Comparison of ENCODE assay signal across 15 cellular contexts in genomic region chr5:61653802-61654580, GRCh38.
DNase-seq lines count a peak whose midpoint lies in the region; ATAC-seq and TF ChIP-seq lines count a peak whose summit lies in the region.
"Had no signal": no experiment of that assay in that cellular context is flagged by ENCODE, and none has a peak within 500 bp of the region (broad histone marks: within the 10 kb centered on the region; RNA-seq: fewer than 3 reads in every experiment).

No MANE protein-coding gene starts in this region.

- no peaks in the 10 kb centered on the region for H4K20me1 ChIP-seq in GM23338 (replicated peaks; ENCODE audit: insufficient read depth)
- H4K20me1 ChIP-seq: BLaER1 treated with 17β-estradiol and CSF1 and Interleukin-3, amounts not matched to agents 10 nM and 100 nM had no signal

- POLR2A ChIA-PET in A673 (lab: Charles Lee; ENCODE audit: low non-redundant PET): no interaction called here

- CTCF ChIA-PET in A673 (lab: Charles Lee): interaction anchor here (0.7 kb wide), 1 partner anchor 12 kb away, joined by 3 read pairs; no protein-coding TSS in a partner anchor

- no peak overlapping the region for H3K4me2 ChIP-seq in GM23338

- no peak overlapping the region for H3K27ac Mint-ChIP-seq in GM23338
- no peak overlapping the region for H3K27ac Mint-ChIP-seq in activated naive CD8-positive, alpha-beta T cell treated with anti-CD3 and anti-CD28 coated beads, Interleukin-2, amount 50 U/mL, for 24 hours

- TF ChIP-seq CTCF in A673 (conservative IDR thresholded peaks at IDR 0.05; ENCODE audit: low read depth, low read length) (peak; percentile 45), GM23338 (conservative IDR thresholded peaks at IDR 0.05; ENCODE audit: low read depth in 2 of 2) (0 out of 4 replicates have a peak, but pooled peaks of 1 of the 2 experiments have one; percentile 12), foreskin keratinocyte (conservative IDR thresholded peaks at IDR 0.05) (peak; percentile 23)

- no peaks in the 10 kb centered on the region for H3K79me2 ChIP-seq in GM23338 (replicated peaks; ENCODE audit: insufficient read depth)

- H3K4me3 Mint-ChIP-seq in GM23338: no peak overlapping the region
- no peak overlapping the region for H3K4me3 Mint-ChIP-seq in activated naive CD8-positive, alpha-beta T cell treated with anti-CD3 and anti-CD28 coated beads, Interleukin-2, amount 50 U/mL, for 24 hours
- H3K4me3 Mint-ChIP-seq: CD8-positive, alpha-beta memory T cell had no signal

- peaks cover 5% of the 10 kb centered on the region for H3K27me3 Mint-ChIP-seq in GM23338 (ENCODE audit: insufficient read depth, low read depth, poor library complexity)
- peaks cover 5% of the 10 kb centered on the region for H3K27me3 Mint-ChIP-seq in activated naive CD8-positive, alpha-beta T cell treated with anti-CD3 and anti-CD28 coated beads, Interleukin-2, amount 50 U/mL, for 24 hours

- peaks cover 41% of the 10 kb centered on the region for H3K4me1 ChIP-seq in A673 (ENCODE audit: insufficient read depth, low read length, poor library complexity, severe bottlenecking)
- H3K4me1 ChIP-seq in GM23338 (ENCODE audit: insufficient read depth): 0 out of 2 replicates have a peak, but pooled peaks cover 3% of the 10 kb centered on the region
- H3K4me1 ChIP-seq in foreskin keratinocyte: no peaks in the 10 kb centered on the region

- no TSS peak for BruUV-seq in A673 (replicated peaks; lab: Mats Ljungman, UMichigan)

- ATAC-seq in GM23338 (no peak), foreskin keratinocyte (peak; percentile 14)
- no peak for ATAC-seq in activated naive CD8-positive, alpha-beta T cell treated with anti-CD3 and anti-CD28 coated beads, Interleukin-2, amount 50 U/mL, for 24 hours

- intact Hi-C loops in A673 (cut with micrococcal nuclease; ENCODE audit: unreplicated experiment): loop anchor here (10.0 kb wide), 3 partner anchors 319 to 699 kb away; partner anchors contain the start of genes SMIM15 and ZSWIM6

- DNase-seq in A673 (ENCODE audit: low spot score) (peak; percentile 66), GM23338 (ENCODE audit: low spot score) (peak; percentile 20), NCI-H82 (lab: John Stamatoyannopoulos, UW) (peak; percentile 60), foreskin keratinocyte (peak in 1 of 2 donors; percentile 21), inferior parietal cortex (ENCODE audit: extremely low spot score) (no peak), KG1 (lab: John Stamatoyannopoulos, UW) (no peak)
- no peak for DNase-seq in activated naive CD8-positive, alpha-beta T cell treated with anti-CD3 and anti-CD28 coated beads, Interleukin-2, amount 50 U/mL, for 24 hours
- no peak for DNase-seq in activated CD4-positive, alpha-beta T cell treated with anti-CD3 and anti-CD28 coated beads, Interleukin-2, amount 50 U/mL, for 48 hours
- DNase-seq: CD8-positive, alpha-beta memory T cell; DMS153; NCI-H1436 treated with DMSO at 0.1 percent for 48 hours; NCI-H2029 treated with DMSO at 0.1 percent for 48 hours; NCI-H526 treated with DMSO at 0.1 percent for 48 hours; RPMI8226 had no signal

- peaks cover 18% of the 10 kb centered on the region for H3K4me1 Mint-ChIP-seq in GM23338
- H3K4me1 Mint-ChIP-seq in activated naive CD8-positive, alpha-beta T cell treated with anti-CD3 and anti-CD28 coated beads, Interleukin-2, amount 50 U/mL, for 24 hours: peaks cover 2% of the 10 kb centered on the region
- H3K4me1 Mint-ChIP-seq: CD8-positive, alpha-beta memory T cell had no signal

- H3K9me3 ChIP-seq in A673 (ENCODE audit: low read depth, low read length, poor library complexity, severe bottlenecking): no peaks in the 10 kb centered on the region

- no peaks in the 10 kb centered on the region for H3K36me3 Mint-ChIP-seq in GM23338 (ENCODE audit: low read depth)
- H3K36me3 Mint-ChIP-seq in activated naive CD8-positive, alpha-beta T cell treated with anti-CD3 and anti-CD28 coated beads, Interleukin-2, amount 50 U/mL, for 24 hours (ENCODE audit: low read depth): no peaks in the 10 kb centered on the region
- H3K36me3 Mint-ChIP-seq: CD8-positive, alpha-beta memory T cell had no signal

- no peak overlapping the region for H2AFZ ChIP-seq in GM23338

- H3F3A ChIP-seq in GM23338 (replicated peaks; ENCODE audit: low read depth): no peaks in the 10 kb centered on the region

- no peaks in the 10 kb centered on the region for H3K36me3 ChIP-seq in A673 (ENCODE audit: insufficient read depth, low read length, poor library complexity, severe bottlenecking)
- H3K36me3 ChIP-seq in GM23338 (ENCODE audit: insufficient read depth): no peaks in the 10 kb centered on the region
- H3K36me3 ChIP-seq: BLaER1 treated with 17β-estradiol and CSF1 and Interleukin-3, amounts not matched to agents 10 nM and 100 nM had no signal

- H3K9me2 ChIP-seq in GM23338 (ENCODE audit: insufficient read depth): no peaks in the 10 kb centered on the region

- H3K27me3 ChIP-seq in A673 (replicated peaks; ENCODE audit: insufficient read depth, low read depth, low read length, poor library complexity) (no peaks in the 10 kb centered on the region), GM23338 (ENCODE audit: insufficient read depth) (no peaks in the 10 kb centered on the region), foreskin keratinocyte (no peaks in the 10 kb centered on the region)
- H3K27me3 ChIP-seq: BLaER1 treated with 17β-estradiol and CSF1 and Interleukin-3, amounts not matched to agents 10 nM and 100 nM had no signal

- H3K9me3 Mint-ChIP-seq in GM23338: no peaks in the 10 kb centered on the region
- H3K9me3 Mint-ChIP-seq in activated naive CD8-positive, alpha-beta T cell treated with anti-CD3 and anti-CD28 coated beads, Interleukin-2, amount 50 U/mL, for 24 hours: no peaks in the 10 kb centered on the region
- H3K9me3 Mint-ChIP-seq: CD8-positive, alpha-beta memory T cell had no signal

- no peak overlapping the region for H3K4me3 ChIP-seq in A673 (ENCODE audit: low read depth, low read length, poor library complexity, severe bottlenecking)
- H3K4me3 ChIP-seq in GM23338: no peak overlapping the region
- H3K4me3 ChIP-seq: BLaER1 treated with 17β-estradiol and CSF1 and Interleukin-3, amounts not matched to agents 10 nM and 100 nM had no signal

- H3K27ac ChIP-seq in A673 (ENCODE audit: low read depth, low read length, poor library complexity, severe bottlenecking) (no peak overlapping the region), GM23338 (ENCODE audit: low read depth) (no peak overlapping the region), foreskin keratinocyte (no peak overlapping the region)
- H3K27ac ChIP-seq: BLaER1 treated with 17β-estradiol and CSF1 and Interleukin-3, amounts not matched to agents 10 nM and 100 nM had no signal

TF ChIP-seq in GM23338, 12 proteins besides CTCF, POLR2A, EP300 and RAD21:
- TF ChIP-seq, protein P1, sequence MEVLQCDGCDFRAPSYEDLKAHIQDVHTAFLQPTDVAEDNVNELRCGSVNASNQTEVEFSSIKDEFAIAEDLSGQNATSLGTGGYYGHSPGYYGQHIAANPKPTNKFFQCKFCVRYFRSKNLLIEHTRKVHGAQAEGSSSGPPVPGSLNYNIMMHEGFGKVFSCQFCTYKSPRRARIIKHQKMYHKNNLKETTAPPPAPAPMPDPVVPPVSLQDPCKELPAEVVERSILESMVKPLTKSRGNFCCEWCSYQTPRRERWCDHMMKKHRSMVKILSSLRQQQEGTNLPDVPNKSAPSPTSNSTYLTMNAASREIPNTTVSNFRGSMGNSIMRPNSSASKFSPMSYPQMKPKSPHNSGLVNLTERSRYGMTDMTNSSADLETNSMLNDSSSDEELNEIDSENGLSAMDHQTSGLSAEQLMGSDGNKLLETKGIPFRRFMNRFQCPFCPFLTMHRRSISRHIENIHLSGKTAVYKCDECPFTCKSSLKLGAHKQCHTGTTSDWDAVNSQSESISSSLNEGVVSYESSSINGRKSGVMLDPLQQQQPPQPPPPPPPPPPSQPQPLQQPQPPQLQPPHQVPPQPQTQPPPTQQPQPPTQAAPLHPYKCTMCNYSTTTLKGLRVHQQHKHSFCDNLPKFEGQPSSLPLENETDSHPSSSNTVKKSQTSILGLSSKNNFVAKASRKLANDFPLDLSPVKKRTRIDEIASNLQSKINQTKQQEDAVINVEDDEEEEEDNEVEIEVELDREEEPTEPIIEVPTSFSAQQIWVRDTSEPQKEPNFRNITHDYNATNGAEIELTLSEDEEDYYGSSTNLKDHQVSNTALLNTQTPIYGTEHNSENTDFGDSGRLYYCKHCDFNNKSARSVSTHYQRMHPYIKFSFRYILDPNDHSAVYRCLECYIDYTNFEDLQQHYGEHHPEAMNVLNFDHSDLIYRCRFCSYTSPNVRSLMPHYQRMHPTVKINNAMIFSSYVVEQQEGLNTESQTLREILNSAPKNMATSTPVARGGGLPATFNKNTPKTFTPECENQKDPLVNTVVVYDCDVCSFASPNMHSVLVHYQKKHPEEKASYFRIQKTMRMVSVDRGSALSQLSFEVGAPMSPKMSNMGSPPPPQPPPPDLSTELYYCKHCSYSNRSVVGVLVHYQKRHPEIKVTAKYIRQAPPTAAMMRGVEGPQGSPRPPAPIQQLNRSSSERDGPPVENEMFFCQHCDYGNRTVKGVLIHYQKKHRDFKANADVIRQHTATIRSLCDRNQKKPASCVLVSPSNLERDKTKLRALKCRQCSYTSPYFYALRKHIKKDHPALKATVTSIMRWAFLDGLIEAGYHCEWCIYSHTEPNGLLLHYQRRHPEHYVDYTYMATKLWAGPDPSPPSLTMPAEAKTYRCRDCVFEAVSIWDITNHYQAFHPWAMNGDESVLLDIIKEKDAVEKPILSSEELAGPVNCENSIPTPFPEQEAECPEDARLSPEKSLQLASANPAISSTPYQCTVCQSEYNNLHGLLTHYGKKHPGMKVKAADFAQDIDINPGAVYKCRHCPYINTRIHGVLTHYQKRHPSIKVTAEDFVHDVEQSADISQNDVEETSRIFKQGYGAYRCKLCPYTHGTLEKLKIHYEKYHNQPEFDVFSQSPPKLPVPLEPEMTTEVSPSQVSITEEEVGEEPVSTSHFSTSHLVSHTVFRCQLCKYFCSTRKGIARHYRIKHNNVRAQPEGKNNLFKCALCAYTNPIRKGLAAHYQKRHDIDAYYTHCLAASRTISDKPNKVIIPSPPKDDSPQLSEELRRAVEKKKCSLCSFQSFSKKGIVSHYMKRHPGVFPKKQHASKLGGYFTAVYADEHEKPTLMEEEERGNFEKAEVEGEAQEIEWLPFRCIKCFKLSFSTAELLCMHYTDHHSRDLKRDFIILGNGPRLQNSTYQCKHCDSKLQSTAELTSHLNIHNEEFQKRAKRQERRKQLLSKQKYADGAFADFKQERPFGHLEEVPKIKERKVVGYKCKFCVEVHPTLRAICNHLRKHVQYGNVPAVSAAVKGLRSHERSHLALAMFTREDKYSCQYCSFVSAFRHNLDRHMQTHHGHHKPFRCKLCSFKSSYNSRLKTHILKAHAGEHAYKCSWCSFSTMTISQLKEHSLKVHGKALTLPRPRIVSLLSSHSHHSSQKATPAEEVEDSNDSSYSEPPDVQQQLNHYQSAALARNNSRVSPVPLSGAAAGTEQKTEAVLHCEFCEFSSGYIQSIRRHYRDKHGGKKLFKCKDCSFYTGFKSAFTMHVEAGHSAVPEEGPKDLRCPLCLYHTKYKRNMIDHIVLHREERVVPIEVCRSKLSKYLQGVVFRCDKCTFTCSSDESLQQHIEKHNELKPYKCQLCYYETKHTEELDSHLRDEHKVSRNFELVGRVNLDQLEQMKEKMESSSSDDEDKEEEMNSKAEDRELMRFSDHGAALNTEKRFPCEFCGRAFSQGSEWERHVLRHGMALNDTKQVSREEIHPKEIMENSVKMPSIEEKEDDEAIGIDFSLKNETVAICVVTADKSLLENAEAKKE (CRISPR knock-in tag; IDR thresholded peaks at IDR 0.05): no peak

Comparison
In these comparisons a context has a peak if more than half of its experiments do, and no peak if none do; other contexts are left out.
1. DNase-seq: peak in A673 (single experiment), GM23338 (single experiment) and NCI-H82 (single experiment); none in activated naive CD8-positive, alpha-beta T cell treated with anti-CD3 and anti-CD28 coated beads, Interleukin-2, amount 50 U/mL, for 24 hours (single experiment), inferior parietal cortex (single experiment), activated CD4-positive, alpha-beta T cell treated with anti-CD3 and anti-CD28 coated beads, Interleukin-2, amount 50 U/mL, for 48 hours (0 of 2) and KG1 (single experiment).